ENCODE assay signal across 8 cellular contexts in genomic region chr3:8301977-8302589, GRCh38.
DNase-seq lines count a peak whose midpoint lies in the region; ATAC-seq and TF ChIP-seq lines count a peak whose summit lies in the region.

No MANE protein-coding gene starts in this region.

- H2AFZ ChIP-seq in OCI-LY1 (ENCODE audit: low read length), result no peak overlapping the region

- no peaks in the 10 kb centered on the region for H3K9me2 ChIP-seq in OCI-LY1 (ENCODE audit: low read depth, low read length)

- no peaks in the 10 kb centered on the region for H3F3A ChIP-seq in OCI-LY1 (ENCODE audit: insufficient read depth, low read length)

- H3K27ac ChIP-seq in OCI-LY1 (ENCODE audit: low read depth, low read length, poor library complexity, severe bottlenecking) (no peak overlapping the region), dorsolateral prefrontal cortex (no peak overlapping the region)

- H3K9ac ChIP-seq in OCI-LY1 (ENCODE audit: low read length), result no peak overlapping the region

- H3K27me3 ChIP-seq in OCI-LY1 (ENCODE audit: insufficient read depth, low read length) (no peaks in the 10 kb centered on the region), dorsolateral prefrontal cortex (no peaks in the 10 kb centered on the region)

- H3K4me2 ChIP-seq in OCI-LY1 (ENCODE audit: low read length), result no peak overlapping the region

- intact Hi-C loops in activated CD4-positive, alpha-beta T cell treated with anti-CD3 and anti-CD28 coated beads for 36 hours (cut with DNase I, micrococcal nuclease), result no loop called here
- intact Hi-C loops in dorsolateral prefrontal cortex (cut with DNase I), result loop anchor here in 1 of 2 donors (10.0 kb wide), 1 partner anchor 187 kb away; no protein-coding TSS in a partner anchor

- H3K4me1 Mint-ChIP-seq in activated CD4-positive, alpha-beta T cell treated with anti-CD3 and anti-CD28 coated beads for 36 hours, result peaks cover 4% of the 10 kb centered on the region

- no peak overlapping the region for H3K27ac Mint-ChIP-seq in activated CD4-positive, alpha-beta T cell treated with anti-CD3 and anti-CD28 coated beads for 36 hours

- no peaks in the 10 kb centered on the region for H3K4me1 ChIP-seq in OCI-LY1 (ENCODE audit: insufficient read depth, low read length, severe bottlenecking)

- CTCF ChIA-PET in activated CD4-positive, alpha-beta T cell treated with anti-CD3 and anti-CD28 coated beads for 36 hours (lab: Charles Lee), result interaction anchor here (0.6 to 2.4 kb wide), 10 partner anchors 8 to 741 kb away, joined by 3 to 9 read pairs (median 4); no protein-coding TSS in a partner anchor

- H3K4me3 Mint-ChIP-seq in activated CD4-positive, alpha-beta T cell treated with anti-CD3 and anti-CD28 coated beads for 36 hours, result no peak overlapping the region

- ATAC-seq in activated CD4-positive, alpha-beta T cell treated with anti-CD3 and anti-CD28 coated beads for 36 hours, result peak; percentile 26
- ATAC-seq in HG02884 (IDR thresholded peaks at IDR 0.05; ENCODE audit: unreplicated experiment) (peak; percentile 68), GM18873 (IDR thresholded peaks at IDR 0.05; ENCODE audit: low FRiP score, unreplicated experiment) (no peak)

- H3K4me3 ChIP-seq in OCI-LY1 (ENCODE audit: low read depth, low read length, poor library complexity, severe bottlenecking) (no peak overlapping the region), dorsolateral prefrontal cortex (no peak overlapping the region)

- POLR2A ChIA-PET in activated CD4-positive, alpha-beta T cell treated with anti-CD3 and anti-CD28 coated beads for 36 hours (lab: Charles Lee), result interaction anchor here (0.6 kb wide), 1 partner anchor 95 kb away, joined by 6 read pairs; no protein-coding TSS in a partner anchor

- no peak for DNase-seq in activated CD4-positive, alpha-beta T cell treated with anti-CD3 and anti-CD28 coated beads for 36 hours
- no peak for DNase-seq in activated CD4-positive, alpha-beta T cell treated with anti-CD3 and anti-CD28 coated beads for 1 hour
- DNase-seq in dorsolateral prefrontal cortex, result no peak
- DNase-seq in mucosa of gallbladder (ENCODE audit: low spot score), result peak; percentile 16
- no peak for DNase-seq in stimulated activated CD4-positive, alpha-beta T cell treated with anti-CD3 and anti-CD28 coated beads, Interleukin-12 subunit alpha, Interleukin-12 subunit beta, amount 100 ng/mL, for 4 hours

- H3K9me3 Mint-ChIP-seq in activated CD4-positive, alpha-beta T cell treated with anti-CD3 and anti-CD28 coated beads for 36 hours (ENCODE audit: low read depth), result no peaks in the 10 kb centered on the region

- H3K36me3 Mint-ChIP-seq in activated CD4-positive, alpha-beta T cell treated with anti-CD3 and anti-CD28 coated beads for 36 hours (ENCODE audit: low read depth), result no peaks in the 10 kb centered on the region

- H4K20me1 ChIP-seq in OCI-LY1 (ENCODE audit: insufficient read depth, low read length), result no peaks in the 10 kb centered on the region

- H3K9me3 ChIP-seq in OCI-LY1 (ENCODE audit: low read length), result no peaks in the 10 kb centered on the region

- no peaks in the 10 kb centered on the region for H3K79me2 ChIP-seq in OCI-LY1 (ENCODE audit: insufficient read depth, low read length)

- H3K27me3 Mint-ChIP-seq in activated CD4-positive, alpha-beta T cell treated with anti-CD3 and anti-CD28 coated beads for 36 hours, result no peaks in the 10 kb centered on the region

- TF ChIP-seq CTCF in OCI-LY1 (IDR thresholded peaks at IDR 0.05; ENCODE audit: low read length) (peak; percentile 71), dorsolateral prefrontal cortex (IDR thresholded peaks at IDR 0.05 in 54 of 56, conservative IDR thresholded peaks at IDR 0.05 in 2 of 56; ENCODE audit: low read depth in 1 of 56, partially characterized antibody in 56 of 56) (peak; percentile 48 to 84 (median 75))

- no peaks in the 10 kb centered on the region for H3K36me3 ChIP-seq in OCI-LY1 (ENCODE audit: insufficient read depth, low read length)
